8 cellular contexts compared by ENCODE assay signal in genomic region chr2:64523667-64524603, GRCh38. TPM values are rescaled to one million over a fixed set of nuclear protein-coding genes. Genes with fewer than 3 reads are reported as not detected.
DNase-seq lines count a peak whose midpoint lies in the region; ATAC-seq and TF ChIP-seq lines count a peak whose summit lies in the region.

Gene AFTPH (plus strand): TSS chr2:64524328. CDS start chr2:64551475, 27,147 bp downstream.

- H3K36me3 ChIP-seq in H7 (replicated peaks; ENCODE audit: control insufficient read depth, insufficient read depth, low read length) (no peaks in the 10 kb centered on the region), MG63 (no peaks in the 10 kb centered on the region)

- H3K36me3 Mint-ChIP-seq in nephron progenitor cell (ENCODE audit: low read depth), result no peaks in the 10 kb centered on the region

- H3K9me3 Mint-ChIP-seq in nephron progenitor cell, result no peaks in the 10 kb centered on the region
- no peaks in the 10 kb centered on the region for H3K9me3 Mint-ChIP-seq in stimulated activated naive CD8-positive, alpha-beta T cell treated with anti-CD3 and anti-CD28 coated beads, Interleukin-15, amount 100 ng/mL, for 72 hours

- peak within 1 kb of the TSS; percentile 96 for H3K27ac Mint-ChIP-seq in nephron progenitor cell
- peak within 1 kb of the TSS; percentile 100 for H3K27ac Mint-ChIP-seq in stimulated activated naive CD8-positive, alpha-beta T cell treated with anti-CD3 and anti-CD28 coated beads, Interleukin-15, amount 100 ng/mL, for 72 hours

- peak within 1 kb of the TSS; percentile 99 for H3K4me3 Mint-ChIP-seq in nephron progenitor cell
- peak within 1 kb of the TSS; percentile 100 for H3K4me3 Mint-ChIP-seq in stimulated activated naive CD8-positive, alpha-beta T cell treated with anti-CD3 and anti-CD28 coated beads, Interleukin-15, amount 100 ng/mL, for 72 hours

- peak within 1 kb of the TSS; percentile 77 for H3K4me3 ChIP-seq in H7 (ENCODE audit: insufficient read depth, low read depth, low read length)
- H3K4me3 ChIP-seq in MG63, result peak within 1 kb of the TSS; percentile 94
- peak within 1 kb of the TSS; percentile 90 for H3K4me3 ChIP-seq in fibroblast of the aortic adventitia (ENCODE audit: low read depth, low read length)

- peaks cover 18% of the 10 kb centered on the region for H3K27me3 Mint-ChIP-seq in nephron progenitor cell (ENCODE audit: low read depth, poor library complexity)
- H3K27me3 Mint-ChIP-seq in stimulated activated naive CD8-positive, alpha-beta T cell treated with anti-CD3 and anti-CD28 coated beads, Interleukin-15, amount 100 ng/mL, for 72 hours, result no peaks in the 10 kb centered on the region

- TF ChIP-seq CTCF in fibroblast of the aortic adventitia (IDR thresholded peaks at IDR 0.05; ENCODE audit: insufficient read depth, low read length), result no peak
- TF ChIP-seq CTCF in nephron progenitor cell (IDR thresholded peaks at IDR 0.05), result no peak

- peaks cover 23% of the 10 kb centered on the region for H3K4me1 Mint-ChIP-seq in nephron progenitor cell
- H3K4me1 Mint-ChIP-seq in stimulated activated naive CD8-positive, alpha-beta T cell treated with anti-CD3 and anti-CD28 coated beads, Interleukin-15, amount 100 ng/mL, for 72 hours, result peaks cover 18% of the 10 kb centered on the region

- no peaks in the 10 kb centered on the region for H3K9me3 ChIP-seq in MG63

- peak; percentile 95 for ATAC-seq in stimulated activated naive CD8-positive, alpha-beta T cell treated with anti-CD3 and anti-CD28 coated beads, Interleukin-15, amount 100 ng/mL, for 72 hours

- DNase-seq in ELF-1 (ENCODE audit: low read depth, low spot score) (peak; percentile 99), H7 (peak; percentile 96), MG63 (peak; percentile 99), SHP77 treated with DMSO at 0.1 percent for 48 hours (lab: John Stamatoyannopoulos, UW) (peak; percentile 96), fibroblast of the aortic adventitia (ENCODE audit: low read depth) (peak; percentile 98), nephron progenitor cell (peak; percentile 98)
- DNase-seq in activated effector memory CD4-positive, alpha-beta T cell treated with anti-CD3 and anti-CD28 coated beads, Interleukin-2, amount 50 U/mL, for 16 hours, result peak; percentile 100
- DNase-seq in stimulated activated naive CD8-positive, alpha-beta T cell treated with anti-CD3 and anti-CD28 coated beads, Interleukin-15, amount 100 ng/mL, for 72 hours, result peak; percentile 99 to 100

- H3K27me3 ChIP-seq in H7 (ENCODE audit: control insufficient read depth, insufficient read depth, low read length), result no peaks in the 10 kb centered on the region
- H3K27me3 ChIP-seq in MG63, result peaks cover 2% of the 10 kb centered on the region; the same call in 1 of the 2 replicates

RNA-seq across cellular contexts. Expression of gene AFTPH, which starts in this region (rescaled TPM):
- total RNA-seq in H7 (2014; rRNA removed; shearing (Covaris generic)), result 10.6 and 15.0 TPM in 2 replicates
- 16.0 and 18.5 TPM in 2 replicates for total RNA-seq in MG63 (2014; rRNA removed; shearing (Covaris generic); ENCODE audit: low replicate concordance)
- total RNA-seq in fibroblast of the aortic adventitia (ENCODE audit: low replicate concordance), result 23.6 and 29.8 TPM in 2 replicates

Comparison
In these comparisons a context has a peak if more than half of its experiments do, and no peak if none do; other contexts are left out.
1. Peak in every context shown above with its lines: DNase-seq, ATAC-seq and H3K4me3 ChIP-seq.